ENCODE assay signal across 10 cellular contexts in the genomic region with DNA sequence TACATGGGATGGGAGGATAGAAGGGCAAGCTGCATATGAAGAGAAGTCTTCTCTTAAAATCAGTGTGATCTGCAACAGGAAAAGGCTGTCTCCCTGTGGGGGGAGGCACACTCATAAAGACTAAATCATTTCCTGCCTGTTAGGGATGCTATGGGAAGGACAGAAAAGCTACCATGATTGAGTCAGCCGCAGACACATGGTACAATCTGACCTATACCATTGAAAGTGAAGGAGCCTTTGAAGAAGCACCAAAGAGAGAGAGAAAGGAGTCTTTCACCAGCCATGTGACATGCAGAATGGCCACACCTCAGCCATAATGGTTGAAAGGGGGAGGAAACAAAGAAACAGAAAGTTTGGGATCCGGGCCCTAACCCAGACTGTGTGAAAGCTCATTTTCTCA. TPM values are rescaled to one million over a fixed set of nuclear protein-coding genes. Genes with fewer than 3 reads are reported as not detected.
A peak's percentile ranks its signal among the peaks of the same experiment; 100 is the strongest.
DNase-seq lines count a peak whose midpoint lies in the region; ATAC-seq, FAIRE-seq and TF ChIP-seq lines count a peak whose summit lies in the region.
"Had no signal": no experiment of that assay in that cellular context is flagged by ENCODE, and none has a peak within 500 bp of the region (broad histone marks: within the 10 kb centered on the region; RNA-seq: fewer than 3 reads in every experiment).

No MANE protein-coding gene starts in this region.

- H3K4me3 Mint-ChIP-seq in activated CD8-positive, alpha-beta T cell treated with anti-CD3 and anti-CD28 coated beads for 36 hours: peak overlapping the region; percentile 67

- H3K27ac Mint-ChIP-seq in activated CD8-positive, alpha-beta T cell treated with anti-CD3 and anti-CD28 coated beads for 36 hours: peak overlapping the region; percentile 98
- H3K27ac Mint-ChIP-seq: IgD-negative memory B cell had no signal

- H3K27ac ChIP-seq in thyroid gland (no peak overlapping the region), pancreas (no peak overlapping the region)
- H3K27ac ChIP-seq: parathyroid adenoma had no signal

- TF ChIP-seq CTCF in activated CD8-positive, alpha-beta T cell treated with anti-CD3 and anti-CD28 coated beads for 36 hours (IDR thresholded peaks at IDR 0.05): no peak
- TF ChIP-seq CTCF in thyroid gland (IDR thresholded peaks at IDR 0.05) (no peak), pancreas (IDR thresholded peaks at IDR 0.05) (no peak)

- peaks cover 60% of the 10 kb centered on the region for H3K36me3 Mint-ChIP-seq in activated CD8-positive, alpha-beta T cell treated with anti-CD3 and anti-CD28 coated beads for 36 hours (ENCODE audit: low read depth)

- no peak for FAIRE-seq in pancreas (lab: Jason Lieb, UNC)

- H3K36me3 ChIP-seq in thyroid gland (no peaks in the 10 kb centered on the region), pancreas (no peaks in the 10 kb centered on the region)

- H3K9me3 ChIP-seq in thyroid gland (no peaks in the 10 kb centered on the region), pancreas (no peaks in the 10 kb centered on the region)

- DNase-seq in Daoy (ENCODE audit: low read depth) (peak; percentile 89), HS-5 (ENCODE audit: low read depth) (peak; percentile 82), kidney tubule cell (ENCODE audit: low spot score) (peak; percentile 79), thyroid gland (no peak), NCI-H510A (lab: John Stamatoyannopoulos, UW) (no peak), nucleus accumbens (lab: John Stamatoyannopoulos, UW) (no peak), pancreas (no peak)
- DNase-seq in activated CD8-positive, alpha-beta T cell treated with anti-CD3 and anti-CD28 coated beads for 36 hours: peak; percentile 76

- peaks cover 0 to 14% of the 10 kb centered on the region in 2 donors for H3K4me1 ChIP-seq in thyroid gland
- no peaks in the 10 kb centered on the region for H3K4me1 ChIP-seq in pancreas

- H3K4me3 ChIP-seq in thyroid gland (replicated peaks in 1 of 3): no peak overlapping the region
- no peak overlapping the region for H3K4me3 ChIP-seq in pancreas

- peaks cover 70% of the 10 kb centered on the region for H3K4me1 Mint-ChIP-seq in activated CD8-positive, alpha-beta T cell treated with anti-CD3 and anti-CD28 coated beads for 36 hours (ENCODE audit: low read depth)

- no peaks in the 10 kb centered on the region for H3K9me3 Mint-ChIP-seq in activated CD8-positive, alpha-beta T cell treated with anti-CD3 and anti-CD28 coated beads for 36 hours
- H3K9me3 Mint-ChIP-seq: IgD-negative memory B cell had no signal

- TF ChIP-seq POLR2A in thyroid gland (IDR thresholded peaks at IDR 0.05): no peak

- ATAC-seq in activated CD8-positive, alpha-beta T cell treated with anti-CD3 and anti-CD28 coated beads for 36 hours: peak; percentile 84
- ATAC-seq in pancreas: no peak

- CTCF ChIA-PET in activated CD8-positive, alpha-beta T cell treated with anti-CD3 and anti-CD28 coated beads for 36 hours (lab: Charles Lee): interaction anchor here (1.0 to 3.1 kb wide), 6 partner anchors 11 to 203 kb away, joined by 3 to 12 read pairs (median 5); no protein-coding TSS in a partner anchor

- POLR2A ChIA-PET in activated CD8-positive, alpha-beta T cell treated with anti-CD3 and anti-CD28 coated beads for 36 hours (lab: Charles Lee): interaction anchor here (1.1 to 2.9 kb wide), 2 partner anchors 9 to 29 kb away, joined by 4 to 24 read pairs; a partner anchor contains a TSS

- H3K27me3 Mint-ChIP-seq in activated CD8-positive, alpha-beta T cell treated with anti-CD3 and anti-CD28 coated beads for 36 hours: no peaks in the 10 kb centered on the region

- H3K27me3 ChIP-seq in thyroid gland (no peaks in the 10 kb centered on the region), pancreas (no peaks in the 10 kb centered on the region)

- 47 to 95% methylated on average over 2 of the region's 2 CpGs for WGBS in thyroid gland, 2 donors
- WGBS in pancreas, 2 donors: 71 to 97% methylated on average over 2 of the region's 2 CpGs

- intact Hi-C loops in activated CD8-positive, alpha-beta T cell treated with anti-CD3 and anti-CD28 coated beads for 36 hours (cut with micrococcal nuclease): loop anchor here (5.0 kb wide), 1 partner anchor 34 kb away; no protein-coding TSS in a partner anchor
- intact Hi-C loops in thyroid gland (cut with DNase I) (no loop called here), pancreas (cut with DNase I) (no loop called here)

RNA-seq across cellular contexts. Expression of a gene that starts 29.1 kb away (rescaled TPM):
- 75.3 and 95.7 TPM in 2 replicates for total RNA-seq in Daoy (2014; rRNA removed; shearing (Covaris generic))
- 100 to 1,000 TPM; 102 to 107 TPM for total RNA-seq in activated CD8-positive, alpha-beta T cell treated with anti-CD3 and anti-CD28 coated beads for 36 hours
- total RNA-seq in thyroid gland (10 to 100 TPM; 41.4 to 76.9 (median 52.0) TPM), pancreas (10 to 100 TPM; 32.9 to 62.1 (median 37.2) TPM)
- 10 to 100 TPM; 22.4 to 24.1 TPM for polyA plus RNA-seq in pancreas

Comparison
In these comparisons a context has a peak if more than half of its experiments do, and no peak if none do; other contexts are left out.
1. DNase-seq: peak in Daoy (single experiment), HS-5 (single experiment), activated CD8-positive, alpha-beta T cell treated with anti-CD3 and anti-CD28 coated beads for 36 hours (single experiment) and kidney tubule cell (single experiment); none in thyroid gland (0 of 2), NCI-H510A (single experiment), nucleus accumbens (0 of 56) and pancreas (0 of 6).